ENCODE assay signal across 15 cellular contexts in the genomic region with DNA sequence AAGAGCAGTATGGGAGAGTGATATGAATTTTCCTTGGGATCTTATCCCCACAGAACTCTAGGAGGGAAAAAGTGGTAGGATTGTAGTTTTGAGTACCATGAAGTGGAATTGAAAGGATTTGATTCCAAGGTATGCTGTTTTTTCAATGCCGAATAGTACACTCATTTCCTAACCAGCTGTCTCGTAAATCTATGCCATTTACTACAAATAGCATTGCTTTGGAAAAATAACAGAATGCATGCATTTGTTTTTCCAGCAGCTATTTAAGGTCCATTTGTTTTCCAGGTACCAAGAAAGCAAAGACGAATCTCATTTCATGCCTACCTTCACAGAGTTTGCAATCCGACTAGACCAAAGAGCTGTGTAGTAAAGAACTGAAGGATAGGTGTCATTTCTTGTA. TPM values are rescaled to one million over a fixed set of nuclear protein-coding genes. Genes with fewer than 3 reads are reported as not detected.
DNase-seq lines count a peak whose midpoint lies in the region; ATAC-seq and TF ChIP-seq lines count a peak whose summit lies in the region.
"Had no signal": no experiment of that assay in that cellular context is flagged by ENCODE, and none has a peak within 500 bp of the region (broad histone marks: within the 10 kb centered on the region; RNA-seq: fewer than 3 reads in every experiment).

No MANE protein-coding gene starts in this region.

- H3K79me2 ChIP-seq in mammary epithelial cell (ENCODE audit: insufficient read depth, low read length): peaks cover 76% of the 10 kb centered on the region
- peaks cover 63% of the 10 kb centered on the region for H3K79me2 ChIP-seq in Loucy (ENCODE audit: insufficient read depth, low read length)

- H3K9me3 Mint-ChIP-seq in MCF 10A (ENCODE audit: unreplicated experiment): no peaks in the 10 kb centered on the region
- H3K9me3 Mint-ChIP-seq: CD8-positive, alpha-beta T cell had no signal

- BruUV-seq in MCF 10A (replicated peaks; lab: Mats Ljungman, UMichigan) (no TSS peak), mammary epithelial cell (replicated peaks; lab: Mats Ljungman, UMichigan) (no TSS peak)

- ATAC-seq in GM18907 (IDR thresholded peaks at IDR 0.05; ENCODE audit: unreplicated experiment): no peak
- ATAC-seq: CD8-positive, alpha-beta T cell; GM12878; HCT116 had no signal

- H3K27ac Mint-ChIP-seq in MCF 10A (ENCODE audit: low read depth, unreplicated experiment): peak overlapping the region; percentile 55
- H3K27ac Mint-ChIP-seq: B cell; CD8-positive, alpha-beta T cell had no signal

- 97% methylated on average over 4 of the region's 4 CpGs for WGBS in mammary epithelial cell (ENCODE audit: low coverage, missing lambda C conversion rate)

- H3K4me2 ChIP-seq in mammary epithelial cell (ENCODE audit: insufficient read depth, low read depth, low read length) (no peak overlapping the region), Loucy (ENCODE audit: low read depth, low read length, poor library complexity, severe bottlenecking) (peak overlapping the region; percentile 48)
- H3K4me2 ChIP-seq: BLaER1 treated with 17β-estradiol and CSF1 and Interleukin-3, amounts not matched to agents 10 nM and 100 nM had no signal

- H3K4me3 ChIP-seq in mammary epithelial cell (replicated peaks in 1 of 3; ENCODE audit: insufficient read depth in 1 of 3, low read depth in 2 of 3, low read length in 3 of 3) (no peak overlapping the region), Loucy (ENCODE audit: low read length, poor library complexity, severe bottlenecking) (no peak overlapping the region)
- H3K4me3 ChIP-seq: BLaER1 treated with 17β-estradiol and CSF1 and Interleukin-3, amounts not matched to agents 10 nM and 100 nM; GM12878 had no signal

- POLR2A ChIA-PET in MCF 10A (lab: Yijun Ruan, JAX): interaction anchor here (0.7 to 8.1 kb wide), 5 partner anchors 11 to 206 kb away, joined by 3 to 198 read pairs (median 5); a partner anchor contains a TSS

- H3K27me3 ChIP-seq in mammary epithelial cell (ENCODE audit: insufficient read depth, low read length) (no peaks in the 10 kb centered on the region), Loucy (ENCODE audit: insufficient read depth, low read length, poor library complexity, severe bottlenecking) (no peaks in the 10 kb centered on the region)
- H3K27me3 ChIP-seq: BLaER1 treated with 17β-estradiol and CSF1 and Interleukin-3, amounts not matched to agents 10 nM and 100 nM had no signal

- peaks cover 18% of the 10 kb centered on the region for H3K36me3 Mint-ChIP-seq in MCF 10A (ENCODE audit: insufficient read depth, unreplicated experiment)

- dilution Hi-C loops in mammary epithelial cell (cut with HindIII; ENCODE audit: low sequenced_read_pairs): no loop called here

- no peaks in the 10 kb centered on the region for H3K9me2 ChIP-seq in Loucy (replicated peaks; ENCODE audit: low read depth, low read length)

- H2AFZ ChIP-seq in mammary epithelial cell (ENCODE audit: low read depth, low read length) (no peak overlapping the region), Loucy (ENCODE audit: low read length) (no peak overlapping the region)

- H3K36me3 ChIP-seq in mammary epithelial cell (ENCODE audit: insufficient read depth, low read length) (peaks cover 2% of the 10 kb centered on the region), Loucy (ENCODE audit: insufficient read depth, low read length) (no peaks in the 10 kb centered on the region)

- intact Hi-C loops in MCF 10A (cut with micrococcal nuclease) (no loop called here), mammary epithelial cell (cut with micrococcal nuclease) (no loop called here)

- CTCF ChIA-PET in MCF 10A (lab: Yijun Ruan, JAX) (interaction anchor here (0.5 to 1.0 kb wide), 2 partner anchors 12 to 319 kb away, joined by 3 to 5 read pairs; no protein-coding TSS in a partner anchor), mammary epithelial cell (lab: Charles Lee; ENCODE audit: low non-redundant PET) (no interaction called here)

- no peak overlapping the region for H3K9ac ChIP-seq in mammary epithelial cell (ENCODE audit: insufficient read depth, low read length)
- no peak overlapping the region for H3K9ac ChIP-seq in Loucy (ENCODE audit: low read depth, low read length, poor library complexity, severe bottlenecking)
- H3K9ac ChIP-seq: BLaER1 treated with 17β-estradiol and CSF1 and Interleukin-3, amounts not matched to agents 10 nM and 100 nM had no signal

- TF ChIP-seq CTCF in MCF 10A (IDR thresholded peaks at IDR 0.05; ENCODE audit: unreplicated experiment) (no peak), mammary epithelial cell (conservative IDR thresholded peaks at IDR 0.05 in 1 of 2, IDR thresholded peaks at IDR 0.05 in 1 of 2; ENCODE audit: extremely low read depth in 1 of 2, insufficient read depth in 1 of 2, low read depth in 1 of 2, low read length in 2 of 2) (no peak), Loucy (conservative IDR thresholded peaks at IDR 0.05; ENCODE audit: low read length) (no peak)

- in situ Hi-C loops in mammary epithelial cell (cut with MboI; ENCODE audit: low sequenced_read_pairs in 2 of 2): no loop called here

- H3K4me3 Mint-ChIP-seq in MCF 10A (ENCODE audit: unreplicated experiment): no peak overlapping the region
- H3K4me3 Mint-ChIP-seq: B cell; CD8-positive, alpha-beta T cell had no signal

- no peaks in the 10 kb centered on the region for H3K27me3 Mint-ChIP-seq in MCF 10A (ENCODE audit: insufficient read depth, unreplicated experiment)
- H3K27me3 Mint-ChIP-seq: B cell had no signal

- H3K9me3 ChIP-seq in mammary epithelial cell (replicated peaks; ENCODE audit: insufficient read depth, low read length) (no peaks in the 10 kb centered on the region), Loucy (ENCODE audit: insufficient read depth, low read depth, low read length) (no peaks in the 10 kb centered on the region)
- H3K9me3 ChIP-seq: BLaER1 treated with 17β-estradiol and CSF1 and Interleukin-3, amounts not matched to agents 10 nM and 100 nM had no signal

- peaks cover 42% of the 10 kb centered on the region for H3K4me1 ChIP-seq in mammary epithelial cell (ENCODE audit: insufficient read depth, low read length)
- peaks cover 34% of the 10 kb centered on the region for H3K4me1 ChIP-seq in Loucy (ENCODE audit: insufficient read depth, low read length, poor library complexity, severe bottlenecking)

- H3K4me1 Mint-ChIP-seq in MCF 10A (ENCODE audit: insufficient read depth, unreplicated experiment): peaks cover 35% of the 10 kb centered on the region

- DNase-seq in MCF 10A (ENCODE audit: unreplicated experiment) (no peak), mammary epithelial cell (no peak), epithelial cell of prostate (ENCODE audit: low read depth, low spot score) (no peak), HuH-7.5 (ENCODE audit: low spot score) (no peak)
- DNase-seq: Calu3; CD8-positive, alpha-beta T cell; DMS79 treated with DMSO at 0.1 percent for 48 hours; GOT3; H7 had no signal

- no peaks in the 10 kb centered on the region; the same call in 1 of the 2 replicates for H3F3A ChIP-seq in Loucy (ENCODE audit: low read depth)

- H3K27ac ChIP-seq in mammary epithelial cell (ENCODE audit: insufficient read depth, low read depth, low read length) (no peak overlapping the region), epithelial cell of prostate (peak overlapping the region; percentile 96)
- H3K27ac ChIP-seq: BLaER1 treated with 17β-estradiol and CSF1 and Interleukin-3, amounts not matched to agents 10 nM and 100 nM had no signal

- H4K20me1 ChIP-seq in mammary epithelial cell (ENCODE audit: insufficient read depth, low read length) (no peaks in the 10 kb centered on the region), Loucy (ENCODE audit: insufficient read depth, low read length, poor library complexity, severe bottlenecking) (peaks cover 40% of the 10 kb centered on the region)

RNA-seq across cellular contexts. Expression of a gene that starts 10.5 kb away (rescaled TPM):
- total RNA-seq in MCF 10A (2022) (123 and 146 TPM in 2 replicates), mammary epithelial cell (100 to 1,000 TPM in 1 of 2 donors, 10 to 100 TPM in 1; 89.0 to 140 TPM)
- polyA plus RNA-seq in mammary epithelial cell: 134 TPM
- 75.5 TPM for polyA minus RNA-seq in mammary epithelial cell

RNA-seq across cellular contexts. Expression of a gene that starts 11.9 kb away (rescaled TPM):
- total RNA-seq in MCF 10A (2022) (12.3 and 15.6 TPM in 2 replicates), mammary epithelial cell (10 to 100 TPM; 16.1 to 26.3 TPM)
- polyA plus RNA-seq in mammary epithelial cell: 10.0 TPM
- 24.8 TPM for polyA minus RNA-seq in mammary epithelial cell
